In genomic region chr5:7393921-7394799, GRCh38 we compare ENCODE assay signal across 17 cellular contexts. TPM values are rescaled to one million over a fixed set of nuclear protein-coding genes. Genes with fewer than 3 reads are reported as not detected.
DNase-seq lines count a peak whose midpoint lies in the region; ATAC-seq and TF ChIP-seq lines count a peak whose summit lies in the region.
"Had no signal": no experiment of that assay in that cellular context is flagged by ENCODE, and none has a peak within 500 bp of the region (broad histone marks: within the 10 kb centered on the region; RNA-seq: fewer than 3 reads in every experiment).

No MANE protein-coding gene starts in this region.

- H3K27me3 ChIP-seq in psoas muscle (ENCODE audit: insufficient read depth in 3 of 3, low read length in 2 of 3) = no peaks in the 10 kb centered on the region
- H3K27me3 ChIP-seq in aorta (ENCODE audit: control insufficient read depth in 1 of 2, insufficient read depth in 2 of 2, low read length in 1 of 2) = no peaks in the 10 kb centered on the region

- H3K9me3 ChIP-seq in psoas muscle (no peaks in the 10 kb centered on the region), aorta (ENCODE audit: control insufficient read depth, low read length) (no peaks in the 10 kb centered on the region)

- peaks cover 9% of the 10 kb centered on the region for H3K4me1 ChIP-seq in psoas muscle
- no peaks in the 10 kb centered on the region for H3K4me1 ChIP-seq in aorta (ENCODE audit: control insufficient read depth in 1 of 2, insufficient read depth in 2 of 2, low read length in 2 of 2)

- 60 to 85% (median 63%) methylated on average over 14 of the region's 14 CpGs for WGBS in psoas muscle, 3 donors
- WGBS in aorta, 2 donors = 86 to 88% methylated on average over 14 of the region's 14 CpGs

- H3K4me3 ChIP-seq in iPS-11a (ENCODE audit: low read depth, low read length) = peak overlapping the region; percentile 60
- peak overlapping the region; percentile 64 for H3K4me3 ChIP-seq in psoas muscle
- no peak overlapping the region for H3K4me3 ChIP-seq in aorta (ENCODE audit: low read length in 2 of 2)

- peak overlapping the region; percentile 84 for H3K27ac ChIP-seq in psoas muscle
- no peak overlapping the region for H3K27ac ChIP-seq in aorta (ENCODE audit: low read depth in 1 of 2, low read length in 2 of 2)
- H3K27ac ChIP-seq: 22Rv1 had no signal

- H3K36me3 ChIP-seq in psoas muscle (ENCODE audit: insufficient read depth in 1 of 2, low read depth in 1 of 2) (no peaks in the 10 kb centered on the region), aorta (ENCODE audit: control insufficient read depth in 1 of 2, insufficient read depth in 2 of 2, low read length in 1 of 2) (no peaks in the 10 kb centered on the region)

- DNase-seq in DMS 273 (lab: John Stamatoyannopoulos, UW; ENCODE audit: unreplicated experiment) = peak; percentile 7
- DNase-seq in DMS 273 treated with DMSO at 0.1 percent for 48 hours (lab: John Stamatoyannopoulos, UW) = no peak
- DNase-seq in psoas muscle = peak in 1 of 2 donors; percentile 48
- no peak for DNase-seq in aorta
- DNase-seq in HuH-7.5 (ENCODE audit: low spot score) = no peak
- no peak for DNase-seq in SIG-M5 treated with dmso at 0.1 percent for 504 hours (lab: John Stamatoyannopoulos, UW; ENCODE audit: unreplicated experiment)
- DNase-seq in NCI-H2171 treated with DMSO at 0.1 percent for 48 hours (lab: John Stamatoyannopoulos, UW) = no peak
- DNase-seq: activated CD8-positive, alpha-beta memory T cell treated with anti-CD3 and anti-CD28 coated beads, Interleukin-2, amount 10 ng/mL, durations not matched to agents 7 days and 5 days; activated gamma-delta T cell treated with Interleukin-2 at 50 U/mL for 16 hours; natural killer cell; NCI-H2029 treated with DMSO at 0.1 percent for 48 hours; SHP77 treated with DMSO at 0.1 percent for 48 hours; stimulated activated CD4-positive, alpha-beta T cell treated with anti-CD3 and anti-CD28 coated beads, Interleukin-1b, Interleukin-23, amount 100 ng/mL, for 48 hours had no signal

- intact Hi-C loops in psoas muscle (cut with DNase I) (loop anchor here (2.0 to 10.0 kb wide), 6 partner anchors 133 to 627 kb away; no protein-coding TSS in a partner anchor), aorta (cut with DNase I) (loop anchor here (5.0 kb wide), 3 partner anchors 363 to 627 kb away; no protein-coding TSS in a partner anchor)

- ATAC-seq in psoas muscle (peak in 3 of 4 donors; percentile 8 to 53 (median 17)), aorta (ENCODE audit: low FRiP score) (peak; percentile 39)
- ATAC-seq: activated CD8-positive, alpha-beta memory T cell treated with anti-CD3 and anti-CD28 coated beads, Interleukin-2, amount 10 ng/mL, durations not matched to agents 7 days and 5 days; natural killer cell had no signal

- no peak for TF ChIP-seq CTCF in psoas muscle (IDR thresholded peaks at IDR 0.05)

RNA-seq across cellular contexts. Expression of gene ADCY2, which starts 1.8 kb away (rescaled TPM):
- total RNA-seq in psoas muscle = 10 to 100 TPM; 55.1 to 91.4 (median 79.7) TPM
- 10 to 100 TPM; 24.3 to 37.4 (median 35.0) TPM for polyA plus RNA-seq in psoas muscle
- total RNA-seq in aorta = 1 to 10 TPM; 7.1 to 9.3 TPM
- polyA plus RNA-seq in aorta = 1 to 10 TPM in 1 of 2 donors, under 1 TPM in 1; 0.56 to 6.4 TPM
- total RNA-seq: activated CD8-positive, alpha-beta memory T cell treated with anti-CD3 and anti-CD28 coated beads, Interleukin-2, amount 10 ng/mL, durations not matched to agents 7 days and 5 days; natural killer cell; T-helper 2 cell treated with Interferon-gamma antibody and Interleukin-4, amounts not matched to agents 100 ng/mL and 5 ng/mL, for 36 hours had no signal
- polyA plus RNA-seq: BJ had no signal

Comparison
In these comparisons a context has a peak if more than half of its experiments do, and no peak if none do; other contexts are left out.
1. H3K4me3 ChIP-seq: peak in iPS-11a (single experiment) and psoas muscle (single experiment); none in aorta (0 of 2).
2. RNA of gene ADCY2, which starts 1.8 kb away (total RNA-seq): 55.1 to 91.4 TPM in psoas muscle; 7.1 to 9.3 TPM in aorta; every median in the first group is over 4 times any median in the second.